13 cellular contexts compared by ENCODE assay signal in the genomic region with DNA sequence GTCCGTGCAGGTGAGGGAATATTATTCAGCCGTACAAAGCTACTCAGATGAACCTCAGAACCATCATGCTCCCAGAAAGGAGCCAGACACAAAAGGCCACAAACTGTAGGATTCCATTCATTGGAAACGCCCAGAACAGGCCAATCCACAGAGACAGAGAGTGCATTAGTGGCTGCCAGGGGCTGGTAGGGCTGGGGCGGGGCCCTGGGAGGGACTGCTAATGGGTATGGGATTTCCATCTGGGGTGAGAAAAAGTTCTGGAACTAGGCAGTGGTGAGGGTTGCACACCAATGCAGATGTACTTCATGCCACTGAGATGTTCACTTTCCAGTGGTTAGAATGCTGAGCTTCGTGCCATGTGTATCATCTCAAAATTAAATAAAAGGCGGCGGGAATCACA.
DNase-seq lines count a peak whose midpoint lies in the region; ATAC-seq and TF ChIP-seq lines count a peak whose summit lies in the region.
"Had no signal": no experiment of that assay in that cellular context is flagged by ENCODE, and none has a peak within 500 bp of the region (broad histone marks: within the 10 kb centered on the region; RNA-seq: fewer than 3 reads in every experiment).

No MANE protein-coding gene starts in this region.

- H3K36me3 ChIP-seq in Panc1 (ENCODE audit: control insufficient read depth, insufficient read depth, low read length) (no peaks in the 10 kb centered on the region), gastroesophageal sphincter (peaks cover 0 to 57% of the 10 kb centered on the region in 2 donors), smooth muscle cell (ENCODE audit: low read depth) (no peaks in the 10 kb centered on the region)

- TF ChIP-seq EP300 in gastroesophageal sphincter (IDR thresholded peaks at IDR 0.05) = no peak

- ATAC-seq in Panc1 = no peak
- no peak for ATAC-seq in gastroesophageal sphincter

- DNase-seq in EH (ENCODE audit: low read depth) (peak; percentile 50), Panc1 (ENCODE audit: low read depth, low spot score) (no peak), smooth muscle cell (lab: John Stamatoyannopoulos, UW; ENCODE audit: unreplicated experiment) (no peak), GM10248 (ENCODE audit: extremely low spot score) (no peak)
- no peak for DNase-seq in stimulated activated naive CD4-positive, alpha-beta T cell (lab: John Stamatoyannopoulos, UW)
- DNase-seq in stimulated activated naive CD4-positive, alpha-beta T cell treated with Interleukin-2 at 50 U/mL for 16 hours (lab: John Stamatoyannopoulos, UW) = no peak
- DNase-seq: activated CD4-positive, alpha-beta T cell treated with anti-CD3 and anti-CD28 coated beads, Interleukin-2, amount 50 U/mL, for 48 hours; CD4-positive, CD25-positive, alpha-beta regulatory T cell; MM.1S; NCI-H345; Peyer's patch had no signal

- BruUV-seq in Panc1 (replicated peaks; lab: Mats Ljungman, UMichigan) = no TSS peak

- no peak overlapping the region for H3K9ac ChIP-seq in smooth muscle cell (ENCODE audit: low read depth)

- peaks cover 100% of the 10 kb centered on the region for H4K20me1 ChIP-seq in smooth muscle cell (ENCODE audit: low read depth)

- 67 to 71% methylated on average over 2 to 5 of the region's 7 CpGs for WGBS in gastroesophageal sphincter (ENCODE audit: low coverage in 1 of 2), 2 donors
- WGBS in smooth muscle cell (ENCODE audit: low lambda C conversion rate) = 93% methylated on average over 7 of the region's 7 CpGs

- no peak overlapping the region for H2AFZ ChIP-seq in smooth muscle cell (ENCODE audit: low read depth)

- peaks cover 92% of the 10 kb centered on the region for H3K4me1 ChIP-seq in Panc1 (ENCODE audit: control insufficient read depth, insufficient read depth, low read length)
- peaks cover 10 to 98% (median 84%) of the 10 kb centered on the region in 3 donors for H3K4me1 ChIP-seq in gastroesophageal sphincter
- peaks cover 13% of the 10 kb centered on the region for H3K4me1 ChIP-seq in smooth muscle cell (ENCODE audit: low read depth)

- intact Hi-C loops in Panc1 (cut with micrococcal nuclease; ENCODE audit: unreplicated experiment) = loop anchor here (10.0 kb wide), 1 partner anchor 169 kb away; a partner anchor contains a TSS

- no peak overlapping the region for H3K4me3 ChIP-seq in Panc1 (ENCODE audit: low read depth in 2 of 2, low read length in 2 of 2)
- H3K4me3 ChIP-seq in gastroesophageal sphincter = no peak overlapping the region
- no peak overlapping the region for H3K4me3 ChIP-seq in smooth muscle cell
- H3K4me3 ChIP-seq: Peyer's patch, upper lobe of left lung had no signal

- H3F3A ChIP-seq in smooth muscle cell (ENCODE audit: low read depth) = peaks cover 27% of the 10 kb centered on the region

- H3K9me3 ChIP-seq in Panc1 (ENCODE audit: control insufficient read depth, insufficient read depth, low read depth, low read length) = no peaks in the 10 kb centered on the region
- no peaks in the 10 kb centered on the region for H3K9me3 ChIP-seq in gastroesophageal sphincter
- no peaks in the 10 kb centered on the region for H3K9me3 ChIP-seq in smooth muscle cell (replicated peaks; ENCODE audit: low read depth)
- H3K9me3 ChIP-seq: Peyer's patch, upper lobe of left lung had no signal

- H3K27me3 ChIP-seq in Panc1 (ENCODE audit: control insufficient read depth, insufficient read depth, low read length) (no peaks in the 10 kb centered on the region), gastroesophageal sphincter (no peaks in the 10 kb centered on the region), smooth muscle cell (ENCODE audit: low read depth) (no peaks in the 10 kb centered on the region)
- H3K27me3 ChIP-seq: Peyer's patch, upper lobe of left lung had no signal

- TF ChIP-seq POLR2A in gastroesophageal sphincter (IDR thresholded peaks at IDR 0.05) = no peak

- CTCF ChIA-PET in Panc1 (lab: Charles Lee) (no interaction called here), GM10248 (lab: Yijun Ruan, JAX) (interaction anchor here (0.7 to 0.8 kb wide), 2 partner anchors 13 to 57 kb away, joined by 3 read pairs; no protein-coding TSS in a partner anchor)

- H3K27ac ChIP-seq in Panc1 (ENCODE audit: low read length) (peak overlapping the region; percentile 94), gastroesophageal sphincter (peak overlapping the region; percentile 57 to 98 (median 94)), smooth muscle cell (ENCODE audit: low read depth) (peak overlapping the region; percentile 35)

- no peak for TF ChIP-seq CTCF in Panc1 (IDR thresholded peaks at IDR 0.05)
- no peak for TF ChIP-seq CTCF in gastroesophageal sphincter (IDR thresholded peaks at IDR 0.05)
- no peak for TF ChIP-seq CTCF in smooth muscle cell (IDR thresholded peaks at IDR 0.05; ENCODE audit: borderline replicate concordance, insufficient read depth, poor library complexity, severe bottlenecking)
- no peak for TF ChIP-seq CTCF in GM10248 (IDR thresholded peaks at IDR 0.05; ENCODE audit: control extremely low read depth, extremely low read depth, low read depth, missing control alignments)

- in situ Hi-C loops in Panc1 (cut with HindIII; ENCODE audit: low pct_unique_long_range_greater_than_20kb, low sequenced_read_pairs) = no loop called here

- H3K79me2 ChIP-seq in smooth muscle cell (ENCODE audit: low read depth) = peaks cover 20% of the 10 kb centered on the region

- no peak overlapping the region for H3K4me2 ChIP-seq in smooth muscle cell

- POLR2A ChIA-PET in Panc1 (lab: Charles Lee) (interaction anchor here (0.6 kb wide), 1 partner anchor 145 kb away, joined by 3 read pairs; no protein-coding TSS in a partner anchor), GM10248 (lab: Yijun Ruan, JAX) (no interaction called here)

Comparison
In these comparisons a context has a peak if more than half of its experiments do, and no peak if none do; other contexts are left out.
1. H3K27ac ChIP-seq: peak in every context shown above with its lines; median percentile 94 in gastroesophageal sphincter; 94 in Panc1; 35 in smooth muscle cell.